Comparison of ENCODE assay signal across 29 cellular contexts in genomic region chr7:90719159-90719558, GRCh38.
DNase-seq lines count a peak whose midpoint lies in the region; ATAC-seq, FAIRE-seq and TF ChIP-seq lines count a peak whose summit lies in the region.
"Had no signal": no experiment of that assay in that cellular context is flagged by ENCODE, and none has a peak within 500 bp of the region (broad histone marks: within the 10 kb centered on the region; RNA-seq: fewer than 3 reads in every experiment).

No MANE protein-coding gene starts in this region.

- FAIRE-seq in D721Med (lab: Jason Lieb, UNC) (peak; percentile 60), pancreas (lab: Jason Lieb, UNC) (no peak)
- FAIRE-seq: colon, HTR-8/SVneo had no signal

- peak overlapping the region; percentile 81 for H3K27ac ChIP-seq in hepatocyte
- H3K27ac ChIP-seq in pancreas = peak overlapping the region; percentile 3 to 87 (median 72)
- no peak overlapping the region for H3K27ac ChIP-seq in substantia nigra (ENCODE audit: low read depth, low read length, poor library complexity, severe bottlenecking)
- H3K27ac ChIP-seq: BLaER1 treated with 17β-estradiol and CSF1 and Interleukin-3, amounts not matched to agents 10 nM and 100 nM; brain microvascular endothelial cell had no signal

- 63% methylated on average over 3 of the region's 3 CpGs for WGBS in hepatocyte (ENCODE audit: low lambda C conversion rate, missing lambda C conversion rate)
- 21 to 23% methylated on average over 3 of the region's 3 CpGs for WGBS in pancreas, 2 donors

- H3K4me1 ChIP-seq in hepatocyte (ENCODE audit: insufficient read depth) (peaks cover 48% of the 10 kb centered on the region), pancreas (peaks cover 47 to 60% (median 58%) of the 10 kb centered on the region in 3 donors)

- H2AFZ ChIP-seq in hepatocyte = no peak overlapping the region

- intact Hi-C loops in pancreas (cut with DNase I) = no loop called here

- peak in 1 of 4 donors; percentile 14 for ATAC-seq in pancreas
- no peak for ATAC-seq in GM21576 (IDR thresholded peaks at IDR 0.05; ENCODE audit: unreplicated experiment)
- ATAC-seq: activated naive CD8-positive, alpha-beta T cell treated with anti-CD3 and anti-CD28 coated beads, Interleukin-2, amount 50 U/mL, for 24 hours; activated T-cell treated with anti-CD3 and anti-CD28 coated beads, Interleukin-2, amount 50 U/mL, for 4 hours; heart right ventricle; left colon; naive thymus-derived CD4-positive, alpha-beta T cell had no signal

- peak overlapping the region; percentile 32 for H3K4me2 ChIP-seq in hepatocyte
- H3K4me2 ChIP-seq: BLaER1 treated with 17β-estradiol and CSF1 and Interleukin-3, amounts not matched to agents 10 nM and 100 nM; smooth muscle cell had no signal

- no peaks in the 10 kb centered on the region for H3K9me2 ChIP-seq in hepatocyte (replicated peaks; ENCODE audit: insufficient read depth)

- no peaks in the 10 kb centered on the region for H3K36me3 ChIP-seq in hepatocyte (replicated peaks; ENCODE audit: insufficient read depth, low read depth)
- no peaks in the 10 kb centered on the region for H3K36me3 ChIP-seq in pancreas
- H3K36me3 ChIP-seq: brain microvascular endothelial cell, heart right ventricle had no signal

- H3K9me3 ChIP-seq in hepatocyte (ENCODE audit: low read depth) = no peaks in the 10 kb centered on the region
- H3K9me3 ChIP-seq in pancreas = no peaks in the 10 kb centered on the region
- H3K9me3 ChIP-seq: heart right ventricle had no signal

- no peaks in the 10 kb centered on the region for H4K20me1 ChIP-seq in hepatocyte (ENCODE audit: insufficient read depth, poor library complexity, severe bottlenecking)
- H4K20me1 ChIP-seq: BLaER1 treated with 17β-estradiol and CSF1 and Interleukin-3, amounts not matched to agents 10 nM and 100 nM had no signal

- H3K79me2 ChIP-seq in hepatocyte = peaks cover 31% of the 10 kb centered on the region

- H3K27me3 ChIP-seq in hepatocyte (no peaks in the 10 kb centered on the region), pancreas (no peaks in the 10 kb centered on the region)
- H3K27me3 ChIP-seq: BLaER1 treated with 17β-estradiol and CSF1 and Interleukin-3, amounts not matched to agents 10 nM and 100 nM; brain microvascular endothelial cell; heart right ventricle had no signal

- no peak for DNase-seq in D721Med (ENCODE audit: insufficient read length, low spot score)
- DNase-seq in NCI-H69 (lab: John Stamatoyannopoulos, UW) = peak; percentile 11
- DNase-seq in hepatocyte (ENCODE audit: low spot score) = peak; percentile 19
- DNase-seq in pancreas = no peak
- DNase-seq in NCI-H2029 treated with DMSO at 0.1 percent for 48 hours (lab: John Stamatoyannopoulos, UW) = no peak
- DNase-seq in substantia nigra (lab: John Stamatoyannopoulos, UW) = no peak
- no peak for DNase-seq in DMS79 (lab: John Stamatoyannopoulos, UW)
- DNase-seq: activated CD4-positive, alpha-beta T cell treated with anti-CD3 and anti-CD28 coated beads, Interleukin-2, amount 10 ng/mL, durations not matched to agents 24 days and 14 days; activated gamma-delta T cell treated with Interleukin-2 at 50 U/mL for 16 hours; activated naive CD8-positive, alpha-beta T cell treated with anti-CD3 and anti-CD28 coated beads, Interleukin-2, amount 50 U/mL, for 24 hours; activated T-cell treated with anti-CD3 and anti-CD28 coated beads, Interleukin-2, amount 50 U/mL, for 4 hours; brain microvascular endothelial cell; COR-L47; effector memory CD4-positive, alpha-beta T cell; foreskin fibroblast; heart right ventricle; KG1; left colon; midbrain; naive thymus-derived CD4-positive, alpha-beta T cell; NCI-H1436; NCI-H2107; NCI-H446 treated with DMSO at 0.1 percent for 48 hours; nucleus accumbens had no signal

- no peak overlapping the region for H3K4me3 ChIP-seq in hepatocyte
- H3K4me3 ChIP-seq in pancreas = no peak overlapping the region
- H3K4me3 ChIP-seq: BLaER1 treated with 17β-estradiol and CSF1 and Interleukin-3, amounts not matched to agents 10 nM and 100 nM; heart right ventricle; smooth muscle cell had no signal

- no peak for TF ChIP-seq CTCF in D721Med (IDR thresholded peaks at IDR 0.05; ENCODE audit: insufficient read depth, missing control alignments)
- TF ChIP-seq CTCF in hepatocyte (IDR thresholded peaks at IDR 0.05; ENCODE audit: poor library complexity) = no peak
- TF ChIP-seq CTCF in pancreas (IDR thresholded peaks at IDR 0.05) = no peak

Comparison
In these comparisons a context has a peak if more than half of its experiments do, and no peak if none do; other contexts are left out.
1. DNase-seq: peak in NCI-H69 (single experiment) and hepatocyte (single experiment); none in D721Med (single experiment), pancreas (0 of 6), NCI-H2029 treated with DMSO at 0.1 percent for 48 hours (single experiment), substantia nigra (0 of 49) and DMS79 (single experiment).